In genomic region chr16:67482260-67482924, GRCh38 we compare ENCODE assay signal across 8 cellular contexts. TPM values are rescaled to one million over a fixed set of nuclear protein-coding genes. Genes with fewer than 3 reads are reported as not detected.
DNase-seq lines count a peak whose midpoint lies in the region; ATAC-seq and TF ChIP-seq lines count a peak whose summit lies in the region.

No MANE protein-coding gene starts in this region.

- no peak for TF ChIP-seq EP300 in suprapubic skin (IDR thresholded peaks at IDR 0.05)

- H3K27me3 ChIP-seq in layer of hippocampus (ENCODE audit: control insufficient read depth, insufficient read depth, low read length) (no peaks in the 10 kb centered on the region), suprapubic skin (no peaks in the 10 kb centered on the region)

- H3K4me3 ChIP-seq in suprapubic skin = peak overlapping the region; percentile 73

- H3K27ac ChIP-seq in layer of hippocampus (ENCODE audit: low read depth, low read length) (peak overlapping the region; percentile 85), suprapubic skin (peak overlapping the region; percentile 90)

- no peak for TF ChIP-seq CTCF in suprapubic skin (IDR thresholded peaks at IDR 0.05)

- ATAC-seq in activated naive CD8-positive, alpha-beta T cell treated with anti-CD3 and anti-CD28 coated beads, Interleukin-2, amount 50 U/mL, for 24 hours = no peak
- no peak for ATAC-seq in GM21619 (IDR thresholded peaks at IDR 0.05; ENCODE audit: unreplicated experiment)

- H3K4me1 ChIP-seq in suprapubic skin = peaks cover 52% of the 10 kb centered on the region

- no peak for TF ChIP-seq POLR2A in suprapubic skin (IDR thresholded peaks at IDR 0.05)

- peaks cover 11% of the 10 kb centered on the region for H3K36me3 ChIP-seq in suprapubic skin

- 67% methylated on average over 18 of the region's 24 CpGs for WGBS in suprapubic skin

- no peaks in the 10 kb centered on the region for H3K27me3 Mint-ChIP-seq in T-helper 1 cell treated with Interleukin-12 subunit alpha and Interleukin-12 subunit beta and Interleukin-4 antibody, amounts not matched to agents 30 μg/mL and 1 μg/mL, for 36 hours (ENCODE audit: low read depth)
- H3K27me3 Mint-ChIP-seq in activated naive CD8-positive, alpha-beta T cell treated with anti-CD3 and anti-CD28 coated beads, Interleukin-2, amount 50 U/mL, for 24 hours = no peaks in the 10 kb centered on the region

- peaks cover 18% of the 10 kb centered on the region for H3K36me3 Mint-ChIP-seq in T-helper 1 cell treated with Interleukin-12 subunit alpha and Interleukin-12 subunit beta and Interleukin-4 antibody, amounts not matched to agents 30 μg/mL and 1 μg/mL, for 36 hours (ENCODE audit: low read depth)
- H3K36me3 Mint-ChIP-seq in activated naive CD8-positive, alpha-beta T cell treated with anti-CD3 and anti-CD28 coated beads, Interleukin-2, amount 50 U/mL, for 24 hours (ENCODE audit: low read depth) = peaks cover 9% of the 10 kb centered on the region

- H3K9me3 ChIP-seq in suprapubic skin = no peaks in the 10 kb centered on the region

- H3K4me1 Mint-ChIP-seq in T-helper 1 cell treated with Interleukin-12 subunit alpha and Interleukin-12 subunit beta and Interleukin-4 antibody, amounts not matched to agents 30 μg/mL and 1 μg/mL, for 36 hours (ENCODE audit: low read depth) = peaks cover 24% of the 10 kb centered on the region
- H3K4me1 Mint-ChIP-seq in activated naive CD8-positive, alpha-beta T cell treated with anti-CD3 and anti-CD28 coated beads, Interleukin-2, amount 50 U/mL, for 24 hours = peaks cover 28% of the 10 kb centered on the region

- peak overlapping the region; percentile 91 for H3K4me3 Mint-ChIP-seq in T-helper 1 cell treated with Interleukin-12 subunit alpha and Interleukin-12 subunit beta and Interleukin-4 antibody, amounts not matched to agents 30 μg/mL and 1 μg/mL, for 36 hours
- H3K4me3 Mint-ChIP-seq in activated naive CD8-positive, alpha-beta T cell treated with anti-CD3 and anti-CD28 coated beads, Interleukin-2, amount 50 U/mL, for 24 hours = peak overlapping the region; percentile 100

- H3K9me3 Mint-ChIP-seq in T-helper 1 cell treated with Interleukin-12 subunit alpha and Interleukin-12 subunit beta and Interleukin-4 antibody, amounts not matched to agents 30 μg/mL and 1 μg/mL, for 36 hours = no peaks in the 10 kb centered on the region
- H3K9me3 Mint-ChIP-seq in activated naive CD8-positive, alpha-beta T cell treated with anti-CD3 and anti-CD28 coated beads, Interleukin-2, amount 50 U/mL, for 24 hours = no peaks in the 10 kb centered on the region

- peak overlapping the region; percentile 96 for H3K27ac Mint-ChIP-seq in T-helper 1 cell treated with Interleukin-12 subunit alpha and Interleukin-12 subunit beta and Interleukin-4 antibody, amounts not matched to agents 30 μg/mL and 1 μg/mL, for 36 hours
- peak overlapping the region; percentile 98 for H3K27ac Mint-ChIP-seq in activated naive CD8-positive, alpha-beta T cell treated with anti-CD3 and anti-CD28 coated beads, Interleukin-2, amount 50 U/mL, for 24 hours

- DNase-seq in T-helper 1 cell (no peak), suprapubic skin (ENCODE audit: low spot score in 2 of 2) (no peak), GM03348 (ENCODE audit: low spot score) (no peak), Ammon's horn (ENCODE audit: low spot score) (no peak)
- DNase-seq in activated naive CD8-positive, alpha-beta T cell treated with anti-CD3 and anti-CD28 coated beads, Interleukin-2, amount 50 U/mL, for 24 hours = peak; percentile 18

RNA-seq across cellular contexts. Expression of gene AGRP, which starts 1.0 kb away (rescaled TPM):
- total RNA-seq in suprapubic skin = not detected

RNA-seq across cellular contexts. Expression of gene ATP6V0D1, which starts 1.4 kb away (rescaled TPM):
- total RNA-seq in suprapubic skin = 100 to 1,000 TPM in 3 of 4 donors, 10 to 100 TPM in 1; 90.0 to 134 (median 110) TPM

RNA-seq across cellular contexts. Expression of gene RIPOR1, which starts 46.2 kb away (rescaled TPM):
- total RNA-seq in suprapubic skin = 10 to 100 TPM; 20.6 to 41.5 (median 28.3) TPM

RNA-seq across cellular contexts. Expression of gene HSD11B2, which starts 51.5 kb away (rescaled TPM):
- 100 to 1,000 TPM in 1 of 4 donors, 10 to 100 TPM in 3; 45.6 to 164 (median 69.1) TPM for total RNA-seq in suprapubic skin
